20 cellular contexts compared by ENCODE assay signal in the genomic region with DNA sequence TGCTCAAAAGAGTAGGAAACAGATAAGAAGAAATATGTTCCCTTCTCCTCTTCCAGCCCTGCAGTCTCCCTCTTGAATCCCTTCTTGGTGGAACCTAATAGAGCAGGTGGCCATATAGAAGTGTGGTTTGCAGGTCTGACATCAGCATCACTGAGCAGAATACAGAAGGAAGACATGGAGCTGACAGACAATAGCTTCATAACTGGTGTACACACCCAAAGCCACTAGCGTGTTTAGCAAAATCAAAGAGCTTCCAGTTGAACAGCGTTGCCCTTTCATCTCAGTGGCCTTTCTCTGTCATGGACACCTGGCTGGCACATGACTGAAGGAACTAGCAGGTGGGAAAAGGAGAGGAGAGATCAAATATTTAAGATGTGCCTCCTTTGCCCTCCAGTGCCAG.
DNase-seq lines count a peak whose midpoint lies in the region; ATAC-seq, FAIRE-seq and TF ChIP-seq lines count a peak whose summit lies in the region.
"Had no signal": no experiment of that assay in that cellular context is flagged by ENCODE, and none has a peak within 500 bp of the region (broad histone marks: within the 10 kb centered on the region; RNA-seq: fewer than 3 reads in every experiment).

No MANE protein-coding gene starts in this region.

- no peaks in the 10 kb centered on the region for H3K79me1 ChIP-seq in IMR-90 (ENCODE audit: low read depth in 1 of 2, low read length in 2 of 2)
- H3K79me1 ChIP-seq in trophoblast cell (ENCODE audit: low read length) = no peaks in the 10 kb centered on the region

- H3K79me2 ChIP-seq in trophoblast cell (ENCODE audit: control insufficient read depth, insufficient read depth, low read length, poor library complexity) = no peaks in the 10 kb centered on the region

- no peak overlapping the region for H2BK5ac ChIP-seq in IMR-90 (ENCODE audit: low read depth, low read length, poor library complexity, severe bottlenecking)
- no peak overlapping the region for H2BK5ac ChIP-seq in trophoblast cell (ENCODE audit: low read depth, low read length, poor library complexity)

- H4K8ac ChIP-seq in IMR-90 (ENCODE audit: low read depth in 2 of 2, low read length in 2 of 2) = no peak overlapping the region
- H4K8ac ChIP-seq in trophoblast cell (ENCODE audit: low read depth, low read length) = no peak overlapping the region

- H4K91ac ChIP-seq in IMR-90 (ENCODE audit: insufficient read depth, low read depth, low read length) (0 out of 2 replicates have a peak overlapping the region, but pooled peaks have one; percentile 18), trophoblast cell (ENCODE audit: low read depth, low read length) (no peak overlapping the region)

- H3K18ac ChIP-seq in IMR-90 (ENCODE audit: low read depth, low read length) (no peak overlapping the region; the same call in 1 of the 2 replicates), trophoblast cell (ENCODE audit: low read length) (no peak overlapping the region)

- H4K20me1 ChIP-seq in IMR-90 (ENCODE audit: insufficient read depth, low read length) = no peaks in the 10 kb centered on the region

- no peaks in the 10 kb centered on the region for H3K27me3 ChIP-seq in IMR-90 (ENCODE audit: control insufficient read depth, insufficient read depth, low read length)
- no peaks in the 10 kb centered on the region for H3K27me3 ChIP-seq in trophoblast cell (ENCODE audit: insufficient read depth, low read length)

- H3K14ac ChIP-seq in IMR-90 (replicated peaks; ENCODE audit: low read depth, low read length) (peak overlapping the region; percentile 72; the same call in 1 of the 2 replicates), trophoblast cell (ENCODE audit: low read length) (no peak overlapping the region)

- TF ChIP-seq RAD21 in A549 (conservative IDR thresholded peaks at IDR 0.05 in 1 of 2, IDR thresholded peaks at IDR 0.05 in 1 of 2) = no peak
- TF ChIP-seq RAD21 in IMR-90 (IDR thresholded peaks at IDR 0.05; ENCODE audit: low read length) = no peak

- no peak overlapping the region for H4K12ac ChIP-seq in trophoblast cell (ENCODE audit: low read depth, low read length)

- CTCF ChIA-PET in A549 (lab: Yijun Ruan, JAX) = interaction anchor here (1.1 to 2.0 kb wide), 5 partner anchors 11 to 245 kb away, joined by 3 to 13 read pairs (median 3); partner anchors contain the start of gene BAMBI
- CTCF ChIA-PET in IMR-90 (lab: Yijun Ruan, JAX) = interaction anchor here (1.0 kb wide), 1 partner anchor 24 kb away, joined by 3 read pairs; no protein-coding TSS in a partner anchor

- H4K5ac ChIP-seq in IMR-90 (ENCODE audit: low read depth, low read length) = no peak overlapping the region

- H3K36me3 ChIP-seq in IMR-90 (ENCODE audit: control insufficient read depth, insufficient read depth, low read length) (no peaks in the 10 kb centered on the region), trophoblast cell (ENCODE audit: control insufficient read depth in 1 of 2, insufficient read depth in 2 of 2, low read length in 2 of 2) (no peaks in the 10 kb centered on the region)
- H3K36me3 ChIP-seq: HAP-1 had no signal

- H3K9me3 ChIP-seq in A549 = 0 out of 3 replicates have a peak, but pooled peaks cover 3% of the 10 kb centered on the region
- H3K9me3 ChIP-seq in IMR-90 (ENCODE audit: control insufficient read depth, insufficient read depth, low read length) = no peaks in the 10 kb centered on the region
- H3K9me3 ChIP-seq in trophoblast cell (ENCODE audit: insufficient read depth, low read depth, low read length) = no peaks in the 10 kb centered on the region
- H3K9me3 ChIP-seq: HAP-1 had no signal

- H2BK20ac ChIP-seq in IMR-90 (ENCODE audit: low read depth, low read length) = peak overlapping the region; percentile 85

- no peak for FAIRE-seq in A549 (lab: Jason Lieb, UNC)
- FAIRE-seq: G401.6, GM12878, GM19239, H54 had no signal

- H2AFZ ChIP-seq in IMR-90 (replicated peaks; ENCODE audit: low read length, poor library complexity) = no peak overlapping the region
- H2AFZ ChIP-seq in trophoblast cell (ENCODE audit: insufficient read depth, low read length, poor library complexity) = no peak overlapping the region
- H2AFZ ChIP-seq: GM23248 had no signal

- no peak overlapping the region for H2AK9ac ChIP-seq in IMR-90 (replicated peaks; ENCODE audit: low read depth, low read length, poor library complexity)

- TF ChIP-seq POLR2A in A549 (IDR thresholded peaks at IDR 0.05; ENCODE audit: low read length) (no peak), IMR-90 (IDR thresholded peaks at IDR 0.05; ENCODE audit: low read depth, low read length) (no peak)

- peak overlapping the region; percentile 43 to 66; a peak in 4 of 6 replicates for H3K27ac ChIP-seq in A549
- H3K27ac ChIP-seq in IMR-90 (ENCODE audit: insufficient read depth, low read length) = no peak overlapping the region
- no peak overlapping the region for H3K27ac ChIP-seq in trophoblast cell (ENCODE audit: low read depth, low read length)
- H3K27ac ChIP-seq: GM23248 had no signal

- H2AK5ac ChIP-seq in IMR-90 (ENCODE audit: low read depth, low read length) (peak overlapping the region; percentile 35), trophoblast cell (ENCODE audit: low read length) (no peak overlapping the region)

- no peak for TF ChIP-seq EP300 in A549 (IDR thresholded peaks at IDR 0.05)

- H2BK120ac ChIP-seq in IMR-90 (ENCODE audit: low read depth, low read length) (peak overlapping the region; percentile 62; the same call in 1 of the 2 replicates), trophoblast cell (ENCODE audit: insufficient read depth, low read length, poor library complexity) (no peak overlapping the region)

- ATAC-seq in A549 (peak in 1 of 2 experiments; percentile 23; a peak in 1 of 6 replicates), IMR-90 (ENCODE audit: low read depth) (no peak)
- ATAC-seq: GM12878 had no signal

- peak overlapping the region; percentile 90; the same call in 2 of the 3 replicates for H2BK15ac ChIP-seq in IMR-90 (ENCODE audit: low read depth, low read length)

- TF ChIP-seq CTCF in A549 (IDR thresholded peaks at IDR 0.05) (no peak), IMR-90 (conservative IDR thresholded peaks at IDR 0.05; ENCODE audit: low read depth, low read length) (no peak)

- H3K9me1 ChIP-seq in IMR-90 (ENCODE audit: insufficient read depth, low read length) = no peaks in the 10 kb centered on the region

- intact Hi-C loops in IMR-90 (cut with micrococcal nuclease) = no loop called here

- peak overlapping the region; percentile 54; the same call in 1 of the 2 replicates for H3K4ac ChIP-seq in IMR-90 (ENCODE audit: low read depth, low read length)
- no peak overlapping the region for H3K4ac ChIP-seq in trophoblast cell (ENCODE audit: low read depth, low read length)

- H3K23ac ChIP-seq in IMR-90 (ENCODE audit: low read depth, low read length) = no peak overlapping the region
- no peak overlapping the region for H3K23ac ChIP-seq in trophoblast cell (ENCODE audit: low read length)

- in situ Hi-C loops in IMR-90 (cut with MboI; ENCODE audit: low sequenced_read_pairs) = no loop called here

- DNase-seq in A549 (ENCODE audit: low read depth in 1 of 2, low spot score in 1 of 2) (no peak), IMR-90 (no peak), SW480 (ENCODE audit: low spot score) (peak; percentile 95), trophoblast cell (no peak), DMS53 treated with DMSO at 0.1 percent for 48 hours (lab: John Stamatoyannopoulos, UW; ENCODE audit: unreplicated experiment) (no peak), NCI-H2029 treated with DMSO at 0.1 percent for 48 hours (lab: John Stamatoyannopoulos, UW) (no peak), NCI-H69 (lab: John Stamatoyannopoulos, UW) (no peak)
- no peak for DNase-seq in stimulated activated CD4-positive, alpha-beta T cell treated with anti-CD3 and anti-CD28 coated beads, Interleukin-4, amount 100 ng/mL, for 4 hours
- DNase-seq: 8988T; C1 segment of cervical spinal cord; CD4-positive, alpha-beta memory T cell; COR-L47; DMS53; DND-41; GM23248 had no signal

- H3K4me3 ChIP-seq in A549 = no peak overlapping the region
- H3K4me3 ChIP-seq in IMR-90 (ENCODE audit: insufficient read depth, low read depth, low read length) = no peak overlapping the region
- H3K4me3 ChIP-seq in trophoblast cell (ENCODE audit: low read depth, low read length) = no peak overlapping the region
- H3K4me3 ChIP-seq: GM12878, GM23248, HAP-1 had no signal

- 84% methylated on average over 2 of the region's 2 CpGs for WGBS in A549 (ENCODE audit: missing lambda C conversion rate)
- no CpG with 5 or more reads among the region's 2 CpGs for WGBS in IMR-90 (ENCODE audit: extremely low coverage in 2 of 2, insufficient read length in 1 of 2), 2 experiments
- WGBS in trophoblast cell (ENCODE audit: extremely low coverage, insufficient coverage, insufficient read length) = no CpG with 5 or more reads among the region's 2 CpGs

- POLR2A ChIA-PET in A549 (lab: Yijun Ruan, JAX) = no interaction called here
- POLR2A ChIA-PET in IMR-90 (lab: Charles Lee; ENCODE audit: unreplicated experiment) = no interaction called here

- BruUV-seq in IMR-90 (replicated peaks; lab: Mats Ljungman, UMichigan) = no TSS peak

- H3K9ac ChIP-seq in IMR-90 (ENCODE audit: low read depth, low read length) = no peak overlapping the region
- no peak overlapping the region for H3K9ac ChIP-seq in trophoblast cell (ENCODE audit: low read length)
- H3K9ac ChIP-seq: GM23248 had no signal

- no peak overlapping the region for H3K56ac ChIP-seq in IMR-90 (ENCODE audit: extremely low read depth, insufficient read depth, low read length)

- peak overlapping the region; percentile 31 for H2BK12ac ChIP-seq in trophoblast cell (ENCODE audit: low read length)

- no peak overlapping the region for H3K4me2 ChIP-seq in A549
- H3K4me2 ChIP-seq in IMR-90 (ENCODE audit: low read depth, low read length) = no peak overlapping the region
- H3K4me2 ChIP-seq in trophoblast cell (ENCODE audit: low read length) = no peak overlapping the region

- dilution Hi-C loops in IMR-90 (cut with HindIII; ENCODE audit: low sequenced_read_pairs, unreplicated experiment) = no loop called here

- H3K4me1 ChIP-seq in A549 (peaks cover 10% of the 10 kb centered on the region; the same call in 2 of the 3 replicates), IMR-90 (ENCODE audit: control insufficient read depth, insufficient read depth, low read length) (no peaks in the 10 kb centered on the region; the same call in 1 of the 2 replicates), trophoblast cell (ENCODE audit: control insufficient read depth in 1 of 2, insufficient read depth in 2 of 2, low read length in 2 of 2) (no peaks in the 10 kb centered on the region)
- H3K4me1 ChIP-seq: HAP-1 had no signal

TF ChIP-seq in A549, 52 proteins besides CTCF, POLR2A, EP300 and RAD21 (continues in another document):
- TF ChIP-seq, protein P1, sequence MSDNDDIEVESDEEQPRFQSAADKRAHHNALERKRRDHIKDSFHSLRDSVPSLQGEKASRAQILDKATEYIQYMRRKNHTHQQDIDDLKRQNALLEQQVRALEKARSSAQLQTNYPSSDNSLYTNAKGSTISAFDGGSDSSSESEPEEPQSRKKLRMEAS (IDR thresholded peaks at IDR 0.05) = no peak
- TF ChIP-seq HOXB13 (CRISPR knock-in tag; IDR thresholded peaks at IDR 0.05; ENCODE audit: low read depth) = no peak

TF ChIP-seq in IMR-90, 13 proteins besides CTCF, POLR2A, EP300 and RAD21:
- no peak for TF ChIP-seq CEBPB (IDR thresholded peaks at IDR 0.05; ENCODE audit: low read depth, low read length)

Comparison
In these comparisons a context has a peak if more than half of its experiments do, and no peak if none do; other contexts are left out.
1. H3K27ac ChIP-seq: peak in A549 (2 of 2); none in IMR-90 (single experiment) and trophoblast cell (single experiment).